21 cellular contexts compared by ENCODE assay signal in genomic region chr16:4859900-4860255, GRCh38. TPM values are rescaled to one million over a fixed set of nuclear protein-coding genes. Genes with fewer than 3 reads are reported as not detected.
DNase-seq lines count a peak whose midpoint lies in the region; ATAC-seq, FAIRE-seq and TF ChIP-seq lines count a peak whose summit lies in the region.
"Had no signal": no experiment of that assay in that cellular context is flagged by ENCODE, and none has a peak within 500 bp of the region (broad histone marks: within the 10 kb centered on the region; RNA-seq: fewer than 3 reads in every experiment).

No MANE protein-coding gene starts in this region.

- H3K27me3 ChIP-seq in breast epithelium: no peaks in the 10 kb centered on the region
- no peaks in the 10 kb centered on the region for H3K27me3 ChIP-seq in astrocyte (ENCODE audit: insufficient read depth, low read length)
- H3K27me3 ChIP-seq in foreskin keratinocyte: no peaks in the 10 kb centered on the region
- H3K27me3 ChIP-seq in spleen (replicated peaks in 1 of 7): no peaks in the 10 kb centered on the region
- no peaks in the 10 kb centered on the region for H3K27me3 ChIP-seq in CD4-positive, alpha-beta T cell (ENCODE audit: control insufficient read depth, insufficient read depth, low read length)
- H3K27me3 ChIP-seq: esophagus muscularis mucosa, hepatocyte, left lung had no signal

- H3K9me3 ChIP-seq in breast epithelium (no peaks in the 10 kb centered on the region), astrocyte (ENCODE audit: insufficient read depth, low read depth, low read length) (no peaks in the 10 kb centered on the region), spleen (no peaks in the 10 kb centered on the region)
- no peaks in the 10 kb centered on the region for H3K9me3 ChIP-seq in CD4-positive, alpha-beta T cell (ENCODE audit: control insufficient read depth, low read length)
- H3K9me3 ChIP-seq: esophagus muscularis mucosa, left lung had no signal

- H3K9ac ChIP-seq in astrocyte (ENCODE audit: low read length): peak overlapping the region; percentile 57

- peaks cover 84% of the 10 kb centered on the region for H4K20me1 ChIP-seq in astrocyte (ENCODE audit: insufficient read depth, low read length)

- peak overlapping the region; percentile 61 for H3K4me2 ChIP-seq in astrocyte (ENCODE audit: low read length)
- H3K4me2 ChIP-seq: hepatocyte had no signal

- ATAC-seq in foreskin keratinocyte (peak; percentile 81), GM19452 (IDR thresholded peaks at IDR 0.05; ENCODE audit: unreplicated experiment) (no peak), GM18868 (IDR thresholded peaks at IDR 0.05; ENCODE audit: unreplicated experiment) (no peak)
- no peak for ATAC-seq in CD4-positive, alpha-beta T cell (ENCODE audit: poor library complexity)
- ATAC-seq: left lung, natural killer cell had no signal

- H3K27ac Mint-ChIP-seq in MCF 10A (ENCODE audit: low read depth, unreplicated experiment) (no peak overlapping the region), astrocyte (ENCODE audit: unreplicated experiment) (peak overlapping the region; percentile 75)
- H3K27ac Mint-ChIP-seq in CD4-positive, alpha-beta T cell: no peak overlapping the region
- H3K27ac Mint-ChIP-seq: activated naive CD8-positive, alpha-beta T cell treated with anti-CD3 and anti-CD28 coated beads for 36 hours had no signal

- H3K4me3 ChIP-seq in breast epithelium (no peak overlapping the region), astrocyte (ENCODE audit: insufficient read depth, low read depth, low read length) (no peak overlapping the region), spleen (no peak overlapping the region)
- H3K4me3 ChIP-seq: esophagus muscularis mucosa, hepatocyte, left lung had no signal

- intact Hi-C loops in breast epithelium (cut with DNase I; ENCODE audit: low total_unique reads): no loop called here
- intact Hi-C loops in MCF 10A (cut with micrococcal nuclease): no loop called here
- intact Hi-C loops in spleen (cut with DNase I; ENCODE audit: low total_unique reads): no loop called here
- intact Hi-C loops in CD4-positive, alpha-beta T cell (cut with DNase I, micrococcal nuclease): no loop called here

- H3K9me3 Mint-ChIP-seq in MCF 10A (ENCODE audit: unreplicated experiment) (no peaks in the 10 kb centered on the region), astrocyte (ENCODE audit: unreplicated experiment) (no peaks in the 10 kb centered on the region)
- no peaks in the 10 kb centered on the region for H3K9me3 Mint-ChIP-seq in CD4-positive, alpha-beta T cell
- H3K9me3 Mint-ChIP-seq: activated naive CD8-positive, alpha-beta T cell treated with anti-CD3 and anti-CD28 coated beads for 36 hours; CD8-positive, alpha-beta memory T cell; natural killer cell had no signal

- peaks cover 11% of the 10 kb centered on the region for H3K4me1 Mint-ChIP-seq in MCF 10A (ENCODE audit: insufficient read depth, unreplicated experiment)
- H3K4me1 Mint-ChIP-seq in astrocyte (ENCODE audit: low read depth, unreplicated experiment): peaks cover 26% of the 10 kb centered on the region
- peaks cover 8% of the 10 kb centered on the region for H3K4me1 Mint-ChIP-seq in CD4-positive, alpha-beta T cell (ENCODE audit: low read depth)

- no peak for FAIRE-seq in astrocyte (lab: Jason Lieb, UNC)
- FAIRE-seq: colon had no signal

- H3K36me3 ChIP-seq in breast epithelium (no peaks in the 10 kb centered on the region), astrocyte (ENCODE audit: insufficient read depth, low read length) (peaks cover 47% of the 10 kb centered on the region), spleen (peaks cover 0 to 100% (median 79%) of the 10 kb centered on the region in 6 donors)

- H3K36me3 Mint-ChIP-seq in MCF 10A (ENCODE audit: insufficient read depth, unreplicated experiment) (peaks cover 69% of the 10 kb centered on the region), astrocyte (ENCODE audit: low read depth, unreplicated experiment) (peaks cover 23% of the 10 kb centered on the region)
- peaks cover 92% of the 10 kb centered on the region for H3K36me3 Mint-ChIP-seq in CD4-positive, alpha-beta T cell (ENCODE audit: low read depth)

- no peak overlapping the region for H2AFZ ChIP-seq in astrocyte (ENCODE audit: low read depth, low read length)
- H2AFZ ChIP-seq: hepatocyte had no signal

- POLR2A ChIA-PET in MCF 10A (lab: Yijun Ruan, JAX): interaction anchor here (0.7 to 1.8 kb wide), 2 partner anchors 9 to 148 kb away, joined by 3 to 7 read pairs; no protein-coding TSS in a partner anchor
- POLR2A ChIA-PET in CD4-positive, alpha-beta T cell (lab: Charles Lee): no interaction called here

- CTCF ChIA-PET in MCF 10A (lab: Yijun Ruan, JAX): no interaction called here
- CTCF ChIA-PET in CD4-positive, alpha-beta T cell (lab: Charles Lee): no interaction called here

- peaks cover 64% of the 10 kb centered on the region for H3K79me2 ChIP-seq in astrocyte (ENCODE audit: insufficient read depth, low read length)

- no TSS peak for BruUV-seq in MCF 10A (replicated peaks; lab: Mats Ljungman, UMichigan)

- H3K27me3 Mint-ChIP-seq in MCF 10A (ENCODE audit: insufficient read depth, unreplicated experiment): no peaks in the 10 kb centered on the region
- H3K27me3 Mint-ChIP-seq in astrocyte (ENCODE audit: low read depth, unreplicated experiment): no peaks in the 10 kb centered on the region
- no peaks in the 10 kb centered on the region for H3K27me3 Mint-ChIP-seq in CD4-positive, alpha-beta T cell
- H3K27me3 Mint-ChIP-seq: activated naive CD8-positive, alpha-beta T cell treated with anti-CD3 and anti-CD28 coated beads for 36 hours; CD8-positive, alpha-beta memory T cell had no signal

- H3K4me3 Mint-ChIP-seq in MCF 10A (ENCODE audit: unreplicated experiment): no peak overlapping the region
- H3K4me3 Mint-ChIP-seq in astrocyte (ENCODE audit: unreplicated experiment): no peak overlapping the region
- H3K4me3 Mint-ChIP-seq in CD4-positive, alpha-beta T cell: no peak overlapping the region
- H3K4me3 Mint-ChIP-seq: activated naive CD8-positive, alpha-beta T cell treated with anti-CD3 and anti-CD28 coated beads for 36 hours; CD8-positive, alpha-beta memory T cell; natural killer cell had no signal

- DNase-seq in breast epithelium (ENCODE audit: low spot score in 2 of 2): no peak
- no peak for DNase-seq in MCF 10A (ENCODE audit: unreplicated experiment)
- DNase-seq in astrocyte (ENCODE audit: low read depth): peak; percentile 56
- DNase-seq in foreskin keratinocyte: peak in 1 of 2 donors; percentile 52
- no peak for DNase-seq in spleen
- DNase-seq in CD4-positive, alpha-beta T cell: no peak
- DNase-seq: activated CD4-positive, alpha-beta T cell treated with anti-CD3 and anti-CD28 coated beads for 1 hour; activated CD8-positive, alpha-beta memory T cell treated with anti-CD3 and anti-CD28 coated beads, Interleukin-2, amount 50 U/mL, for 48 hours; activated naive CD8-positive, alpha-beta T cell treated with anti-CD3 and anti-CD28 coated beads for 36 hours; CD8-positive, alpha-beta memory T cell; left lung; natural killer cell; NCI-H1436 treated with DMSO at 0.1 percent for 48 hours; NCI-H446; OCI-M1; T-helper 1 cell had no signal

- H3K4me1 ChIP-seq in breast epithelium (no peaks in the 10 kb centered on the region), astrocyte (ENCODE audit: insufficient read depth, low read length) (peaks cover 22% of the 10 kb centered on the region), foreskin keratinocyte (peaks cover 7% of the 10 kb centered on the region), spleen (peaks cover 0 to 89% (median 47%) of the 10 kb centered on the region in 6 donors)

- no peak for TF ChIP-seq POLR2A in breast epithelium (IDR thresholded peaks at IDR 0.05)
- TF ChIP-seq POLR2A in spleen (IDR thresholded peaks at IDR 0.05): no peak

- H3K27ac ChIP-seq in breast epithelium: peak overlapping the region; percentile 36 to 65
- H3K27ac ChIP-seq in astrocyte (ENCODE audit: low read depth, low read length): peak overlapping the region; percentile 55
- H3K27ac ChIP-seq in foreskin keratinocyte: no peak overlapping the region
- H3K27ac ChIP-seq in spleen: peak overlapping the region; percentile 45 to 90 (median 76)
- H3K27ac ChIP-seq in CD4-positive, alpha-beta T cell (ENCODE audit: low read depth, low read length): no peak overlapping the region
- H3K27ac ChIP-seq: hepatocyte, left lung had no signal

- TF ChIP-seq CTCF in breast epithelium (IDR thresholded peaks at IDR 0.05) (no peak), MCF 10A (IDR thresholded peaks at IDR 0.05; ENCODE audit: unreplicated experiment) (no peak), astrocyte (IDR thresholded peaks at IDR 0.05; ENCODE audit: insufficient read depth, low read depth, low read length) (no peak), foreskin keratinocyte (conservative IDR thresholded peaks at IDR 0.05) (no peak), spleen (IDR thresholded peaks at IDR 0.05 in 8 of 11, conservative IDR thresholded peaks at IDR 0.05 in 3 of 11) (no peak)
- no peak for TF ChIP-seq CTCF in CD4-positive, alpha-beta T cell (IDR thresholded peaks at IDR 0.05)

- WGBS in spleen, 5 donors: 67 to 85% (median 81%) methylated on average over 10 of the region's 10 CpGs

RNA-seq across cellular contexts. Expression of gene UBN1, which starts 12.6 kb away (rescaled TPM):
- total RNA-seq in breast epithelium (10 to 100 TPM; 28.8 to 32.8 (median 29.1) TPM), MCF 10A (2022) (33.3 and 38.1 TPM in 2 replicates), astrocyte (42.9 and 45.3 TPM in 2 replicates), foreskin keratinocyte (29.8 and 29.9 TPM in 2 replicates), spleen (10 to 100 TPM; 41.6 to 69.4 (median 58.9) TPM)
- polyA plus RNA-seq in foreskin keratinocyte (8.8 and 10.5 TPM in 2 replicates), spleen (10 to 100 TPM in 1 of 3 donors, 1 to 10 TPM in 2; 4.8 to 16.2 (median 5.5) TPM)
- 10 to 100 TPM; 45.7 to 45.8 TPM for total RNA-seq in CD4-positive, alpha-beta T cell

RNA-seq across cellular contexts. Expression of gene GLYR1, which starts 12.8 kb away (rescaled TPM):
- total RNA-seq in breast epithelium (10 to 100 TPM; 57.2 to 79.0 (median 58.1) TPM), MCF 10A (2022) (67.3 and 77.3 TPM in 2 replicates), astrocyte (69.9 and 77.8 TPM in 2 replicates), foreskin keratinocyte (47.7 and 53.0 TPM in 2 replicates), spleen (100 to 1,000 TPM in 1 of 7 donors, 10 to 100 TPM in 6; 47.2 to 117 (median 83.1) TPM)
- polyA plus RNA-seq in foreskin keratinocyte (22.3 and 29.2 TPM in 2 replicates), spleen (10 to 100 TPM; 26.6 to 53.4 (median 34.0) TPM)
- 10 to 100 TPM; 71.7 to 77.2 TPM for total RNA-seq in CD4-positive, alpha-beta T cell

RNA-seq across cellular contexts. Expression of gene ROGDI, which starts 57.4 kb away (rescaled TPM):
- 10 to 100 TPM in 2 of 3 donors, 1 to 10 TPM in 1; 6.6 to 23.3 (median 21.2) TPM for total RNA-seq in breast epithelium
- 5.9 and 7.0 TPM in 2 replicates for total RNA-seq in MCF 10A (2022)
- total RNA-seq in astrocyte: 33.6 and 38.0 TPM in 2 replicates
- 22.5 and 23.6 TPM in 2 replicates for total RNA-seq in foreskin keratinocyte
- 27.3 and 27.6 TPM in 2 replicates for polyA plus RNA-seq in foreskin keratinocyte
- total RNA-seq in spleen: 10 to 100 TPM; 25.5 to 41.4 (median 31.5) TPM
- 10 to 100 TPM; 24.6 to 47.5 (median 41.6) TPM for polyA plus RNA-seq in spleen
- 10 to 100 TPM in 1 of 2 experiments, 1 to 10 TPM in 1; 9.4 to 11.0 TPM for total RNA-seq in CD4-positive, alpha-beta T cell

Comparison
In these comparisons a context has a peak if more than half of its experiments do, and no peak if none do; other contexts are left out.
1. H3K27ac ChIP-seq: peak in breast epithelium (2 of 2), astrocyte (single experiment) and spleen (8 of 8); none in foreskin keratinocyte (single experiment) and CD4-positive, alpha-beta T cell (single experiment).